24 cellular contexts compared by ENCODE assay signal in genomic region chr16:24463196-24463945, GRCh38.
A peak's percentile ranks its signal among the peaks of the same experiment; 100 is the strongest.
DNase-seq lines count a peak whose midpoint lies in the region; ATAC-seq, FAIRE-seq and TF ChIP-seq lines count a peak whose summit lies in the region.
"Had no signal": no experiment of that assay in that cellular context is flagged by ENCODE, and none has a peak within 500 bp of the region (broad histone marks: within the 10 kb centered on the region; RNA-seq: fewer than 3 reads in every experiment).

No MANE protein-coding gene starts in this region.

- H3K27me3 ChIP-seq in K562 (ENCODE audit: control insufficient read depth in 2 of 2, insufficient read depth in 2 of 2, low read length in 2 of 2) (no peaks in the 10 kb centered on the region), colonic mucosa (no peaks in the 10 kb centered on the region), BE2C (no peaks in the 10 kb centered on the region)

- H2AFZ ChIP-seq in K562 (ENCODE audit: low read depth, low read length), result peak overlapping the region; percentile 40
- H2AFZ ChIP-seq: GM23248, PC-9 had no signal

- TF ChIP-seq CTCF in K562 (IDR thresholded peaks at IDR 0.05 in 2 of 3, conservative IDR thresholded peaks at IDR 0.05 in 1 of 3; ENCODE audit: insufficient read depth in 2 of 3, low read depth in 1 of 3, low read length in 3 of 3), result no peak
- no peak for TF ChIP-seq CTCF in colonic mucosa (IDR thresholded peaks at IDR 0.05)
- TF ChIP-seq CTCF in BE2C (IDR thresholded peaks at IDR 0.05; ENCODE audit: low read depth, low read length), result no peak

- H3K9me1 ChIP-seq in K562 (ENCODE audit: control insufficient read depth, insufficient read depth, low read length), result no peaks in the 10 kb centered on the region

- ATAC-seq in K562 (peak; percentile 54), left cardiac atrium (no peak)
- ATAC-seq: GM12878, HCT116 had no signal

- DNase-seq in OCI-M1 (lab: John Stamatoyannopoulos, UW) (peak; percentile 62), K562 (ENCODE audit: extremely low read depth in 1 of 4, low spot score in 3 of 4) (peak; percentile 65 to 78 (median 70)), iPS-NIHi7 (ENCODE audit: extremely low spot score) (peak; percentile 36), LoVo (ENCODE audit: low spot score) (no peak), colonic mucosa (no peak), BE2C (no peak), left cardiac atrium (no peak)
- DNase-seq: AML-193, Caco-2, GF-D8, GM23248, Karpas-422, MG63, NCI-H1048, NCI-H1436, NCI-H1930, NCI-H345, NCI-H524 treated with DMSO at 0.1 percent for 48 hours, PC-9, SIG-M5 had no signal

- BruUV-seq in K562 (replicated peaks; lab: Mats Ljungman, UMichigan), result no TSS peak

- POLR2A ChIA-PET in K562 (lab: Yijun Ruan, JAX), result interaction anchor here (0.6 kb wide), 1 partner anchor 30 kb away, joined by 4 read pairs; no protein-coding TSS in a partner anchor

- no peaks in the 10 kb centered on the region for H4K20me1 ChIP-seq in K562 (replicated peaks; ENCODE audit: control insufficient read depth, insufficient read depth, low read length)

- no peak for TF ChIP-seq RAD21 in K562 (CRISPR knock-in tag; conservative IDR thresholded peaks at IDR 0.05 in 1 of 2, IDR thresholded peaks at IDR 0.05 in 1 of 2)

- H3K36me3 ChIP-seq in K562 (ENCODE audit: control insufficient read depth, insufficient read depth, low read length), result no peaks in the 10 kb centered on the region
- no peaks in the 10 kb centered on the region for H3K36me3 ChIP-seq in colonic mucosa
- no peaks in the 10 kb centered on the region for H3K36me3 ChIP-seq in BE2C
- H3K36me3 ChIP-seq: MG63 had no signal

- H3K9me3 ChIP-seq in K562 (replicated peaks; ENCODE audit: control insufficient read depth, insufficient read depth, low read depth, low read length) (peaks cover 4% of the 10 kb centered on the region; the same call in 1 of the 2 replicates), colonic mucosa (no peaks in the 10 kb centered on the region), BE2C (no peaks in the 10 kb centered on the region)
- H3K9me3 ChIP-seq: Caco-2, MG63 had no signal

- CTCF ChIA-PET in K562 (lab: Yijun Ruan, JAX; ENCODE audit: low intra/inter-chr PET ratio), result no interaction called here

- H3K4me1 ChIP-seq in K562 (replicated peaks in 1 of 2; ENCODE audit: control insufficient read depth in 2 of 2, insufficient read depth in 2 of 2, low read length in 2 of 2), result peaks cover 6 to 13% of the 10 kb centered on the region in 2 experiments; a peak in 3 of 5 replicates
- H3K4me1 ChIP-seq in colonic mucosa, result no peaks in the 10 kb centered on the region
- no peaks in the 10 kb centered on the region for H3K4me1 ChIP-seq in BE2C
- H3K4me1 ChIP-seq: Caco-2 had no signal

- H3K27ac ChIP-seq in K562 (ENCODE audit: extremely low read depth, low read depth, low read length), result peak overlapping the region; percentile 12; the same call in 2 of the 3 replicates
- H3K27ac ChIP-seq in colonic mucosa, result no peak overlapping the region
- H3K27ac ChIP-seq: GM23248, PC-9, RWPE1 had no signal

- no peaks in the 10 kb centered on the region for H3K79me2 ChIP-seq in K562 (ENCODE audit: control insufficient read depth, insufficient read depth, low read length)

- FAIRE-seq in K562 (lab: Jason Lieb, UNC), result peak; percentile 92
- FAIRE-seq: GM12878, GM19239 had no signal

- in situ Hi-C loops in K562 (cut with MboI), result no loop called here

- H3K4me3 ChIP-seq in K562 (no peak overlapping the region), colonic mucosa (no peak overlapping the region), BE2C (ENCODE audit: low read depth, low read length) (no peak overlapping the region)
- H3K4me3 ChIP-seq: GM12878, GM23248, MG63, PC-9 had no signal

- TF ChIP-seq EP300 in K562 (IDR thresholded peaks at IDR 0.05; ENCODE audit: low read length), result peak; percentile 66; the same call in 1 of the 2 replicates

- H3K4me2 ChIP-seq in K562 (ENCODE audit: insufficient read depth, low read length), result peak overlapping the region; percentile 76
- H3K4me2 ChIP-seq: PC-9 had no signal

- peak overlapping the region in 1 of 2 experiments; percentile 7; a peak in 1 of 4 replicates for H3K9ac ChIP-seq in K562 (ENCODE audit: insufficient read depth in 1 of 2, low read depth in 2 of 2, low read length in 2 of 2)
- H3K9ac ChIP-seq in colonic mucosa (ENCODE audit: low read depth in 2 of 2, low read length in 2 of 2), result no peak overlapping the region
- H3K9ac ChIP-seq: GM23248 had no signal

- WGBS in K562 (ENCODE audit: insufficient coverage, low coverage, missing lambda C conversion rate), result under 1% methylated on average over 10 of the region's 10 CpGs

- no peak for TF ChIP-seq POLR2A in K562 (conservative IDR thresholded peaks at IDR 0.05)

- intact Hi-C loops in K562 (cut with micrococcal nuclease) (no loop called here), colonic mucosa (cut with DNase I) (no loop called here), left cardiac atrium (cut with DNase I) (no loop called here)

TF ChIP-seq in K562, 482 proteins besides CTCF, POLR2A, EP300 and RAD21 (continues in another document):
- TF ChIP-seq CEBPB (tag; IDR thresholded peaks at IDR 0.05) (peak; percentile 82), CBFA2T2 (conservative IDR thresholded peaks at IDR 0.05) (peak; percentile 87), TAL1 (IDR thresholded peaks at IDR 0.05) (peak; percentile 76), ARID1B (IDR thresholded peaks at IDR 0.05) (peak; percentile 96), CBX3 (IDR thresholded peaks at IDR 0.05; ENCODE audit: borderline replicate concordance in 1 of 2, low read length in 2 of 2) (no peak), ZNF639 (CRISPR knock-in tag; conservative IDR thresholded peaks at IDR 0.05 in 1 of 2, IDR thresholded peaks at IDR 0.05 in 1 of 2) (no peak), JUN (IDR thresholded peaks at IDR 0.05; ENCODE audit: borderline replicate concordance, low read depth, low read length) (peak; percentile 61; the same call in 1 of the 2 replicates), JUN (CRISPR knock-in tag; IDR thresholded peaks at IDR 0.05; ENCODE audit: borderline replicate concordance) (no peak), HDAC2 (IDR thresholded peaks at IDR 0.05) (peak; percentile 67; the same call in 1 of the 2 replicates), MBD1 (CRISPR knock-in tag; IDR thresholded peaks at IDR 0.05) (no peak), ID3 (CRISPR knock-in tag; IDR thresholded peaks at IDR 0.05) (no peak), ID3 (tag; IDR thresholded peaks at IDR 0.05) (peak; percentile 42; the same call in 1 of the 2 replicates), DPF2 (IDR thresholded peaks at IDR 0.05) (peak; percentile 90), CBFB (CRISPR knock-in tag; IDR thresholded peaks at IDR 0.05) (no peak), ZNF583 (CRISPR knock-in tag; IDR thresholded peaks at IDR 0.05) (no peak), HINFP (tag; conservative IDR thresholded peaks at IDR 0.05; ENCODE audit: low read depth) (no peak), THRA (IDR thresholded peaks at IDR 0.05) (no peak)

Comparison
In these comparisons a context has a peak if more than half of its experiments do, and no peak if none do; other contexts are left out.
1. DNase-seq: peak in OCI-M1 (single experiment), K562 (4 of 4) and iPS-NIHi7 (single experiment); none in LoVo (single experiment), colonic mucosa (single experiment), BE2C (single experiment) and left cardiac atrium (single experiment).